Comparison of ENCODE assay signal across 25 cellular contexts in the genomic region with DNA sequence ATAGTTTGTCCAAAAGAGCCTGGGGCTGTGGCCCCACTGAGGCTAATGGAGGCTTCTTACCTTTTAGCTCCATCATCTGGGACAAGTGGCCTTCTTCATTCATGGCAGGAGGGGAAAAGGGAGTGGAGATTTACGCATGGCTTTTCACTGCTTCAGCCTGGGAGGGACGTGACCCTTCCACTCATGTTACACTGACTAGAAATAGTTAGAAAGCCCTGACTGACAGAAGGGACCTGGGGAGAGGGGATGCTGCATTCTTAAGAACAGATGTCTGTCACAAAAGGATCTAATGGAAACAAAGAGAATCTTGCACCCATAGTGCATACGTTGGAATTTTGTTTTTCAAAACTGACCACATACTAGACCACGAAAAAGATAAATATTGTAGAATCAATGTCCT.
"Had no signal": no experiment of that assay in that cellular context is flagged by ENCODE, and none has a peak within 500 bp of the region (broad histone marks: within the 10 kb centered on the region; RNA-seq: fewer than 3 reads in every experiment).

No MANE protein-coding gene starts in this region.

- H3K4me1 Mint-ChIP-seq: naive B cell; naive thymus-derived CD8-positive, alpha-beta T cell; stimulated activated memory B cell treated with anti-CD40 and anti-IgM and Interleukin-4, amounts not matched to agents 10 μg/mL and 1 μg/mL and 100 μg/mL, for 72 hours; stimulated activated naive CD8-positive, alpha-beta T cell treated with anti-CD3 and anti-CD28 coated beads, Interleukin-15, amount 100 ng/mL, for 72 hours had no signal

- H3K9me3 Mint-ChIP-seq: natural killer cell treated with Interleukin-12 subunit alpha and Interleukin-12 subunit beta and Interleukin-15 and Interleukin-18, amount 100 ng/mL, for 72 hours; stimulated activated memory B cell treated with anti-CD40 and anti-IgM and Interleukin-4, amounts not matched to agents 10 μg/mL and 1 μg/mL and 100 μg/mL, for 72 hours; stimulated activated naive CD8-positive, alpha-beta T cell treated with anti-CD3 and anti-CD28 coated beads, Interleukin-15, amount 100 ng/mL, for 72 hours; type B pancreatic cell had no signal

- ATAC-seq: naive thymus-derived CD8-positive, alpha-beta T cell; natural killer cell treated with Interleukin-12 subunit alpha and Interleukin-12 subunit beta and Interleukin-15 and Interleukin-18, amount 100 ng/mL, for 72 hours; pancreas; right cardiac atrium; right lobe of liver; stimulated activated memory B cell treated with anti-CD40 and anti-IgM and Interleukin-4, amounts not matched to agents 10 μg/mL and 1 μg/mL and 100 μg/mL, for 72 hours; stimulated activated naive CD8-positive, alpha-beta T cell treated with anti-CD3 and anti-CD28 coated beads, Interleukin-15, amount 100 ng/mL, for 72 hours; stimulated activated naive CD8-positive, alpha-beta T cell treated with anti-CD3 and anti-CD28 coated beads, Interleukin-15, Interleukin-2, amounts not matched to agents 100 U/mL and 50 U/mL, for 24 hours; upper lobe of right lung had no signal

- H3K36me3 Mint-ChIP-seq: natural killer cell treated with Interleukin-12 subunit alpha and Interleukin-12 subunit beta and Interleukin-15 and Interleukin-18, amount 100 ng/mL, for 72 hours; stimulated activated memory B cell treated with anti-CD40 and anti-IgM and Interleukin-4, amounts not matched to agents 10 μg/mL and 1 μg/mL and 100 μg/mL, for 72 hours; type B pancreatic cell had no signal

- H3K27ac Mint-ChIP-seq: naive B cell; naive thymus-derived CD8-positive, alpha-beta T cell; natural killer cell treated with Interleukin-12 subunit alpha and Interleukin-12 subunit beta and Interleukin-15 and Interleukin-18, amount 100 ng/mL, for 72 hours; stimulated activated memory B cell treated with anti-CD40 and anti-IgM and Interleukin-4, amounts not matched to agents 10 μg/mL and 1 μg/mL and 100 μg/mL, for 72 hours; stimulated activated naive CD8-positive, alpha-beta T cell treated with anti-CD3 and anti-CD28 coated beads, Interleukin-15, amount 100 ng/mL, for 72 hours; type B pancreatic cell had no signal

- DNase-seq: naive B cell; naive thymus-derived CD8-positive, alpha-beta T cell; nucleus accumbens; pancreas; right cardiac atrium; right lobe of liver; sigmoid colon; spleen; stimulated activated CD4-positive, alpha-beta T cell treated with anti-CD3 and anti-CD28 coated beads, Interleukin-12 subunit alpha, Interleukin-12 subunit beta, amount 100 ng/mL, for 4 hours; stimulated activated CD4-positive, alpha-beta T cell treated with anti-CD3 and anti-CD28 coated beads, Interleukin-1b, Interleukin-23, amount 100 ng/mL, for 48 hours; stimulated activated CD4-positive, alpha-beta T cell treated with anti-CD3 and anti-CD28 coated beads, Interleukin-4, amount 100 ng/mL, for 1 hour; stimulated activated CD4-positive, alpha-beta T cell treated with anti-CD3 and anti-CD28 coated beads, Interleukin-4, amount 100 ng/mL, for 4 hours; stimulated activated CD8-positive, alpha-beta memory T cell treated with anti-CD3 and anti-CD28 coated beads, Interleukin-4, amount 100 ng/mL, for 48 hours; stimulated activated naive CD4-positive, alpha-beta T cell; stimulated activated naive CD8-positive, alpha-beta T cell treated with anti-CD3 and anti-CD28 coated beads, Interleukin-15, amount 100 ng/mL, for 72 hours; stimulated activated naive CD8-positive, alpha-beta T cell treated with anti-CD3 and anti-CD28 coated beads, Interleukin-15, Interleukin-2, amounts not matched to agents 100 U/mL and 50 U/mL, for 24 hours; substantia nigra; testis; tibial artery; transverse colon; upper lobe of right lung; uterus had no signal

- H3K4me3 Mint-ChIP-seq: naive B cell; naive thymus-derived CD8-positive, alpha-beta T cell; natural killer cell treated with Interleukin-12 subunit alpha and Interleukin-12 subunit beta and Interleukin-15 and Interleukin-18, amount 100 ng/mL, for 72 hours; stimulated activated memory B cell treated with anti-CD40 and anti-IgM and Interleukin-4, amounts not matched to agents 10 μg/mL and 1 μg/mL and 100 μg/mL, for 72 hours; stimulated activated naive CD8-positive, alpha-beta T cell treated with anti-CD3 and anti-CD28 coated beads, Interleukin-15, amount 100 ng/mL, for 72 hours; type B pancreatic cell had no signal
